11 cellular contexts compared by ENCODE assay signal in genomic region chr1:110390096-110390495, GRCh38. TPM values are rescaled to one million over a fixed set of nuclear protein-coding genes. Genes with fewer than 3 reads are reported as not detected.
A peak's percentile ranks its signal among the peaks of the same experiment; 100 is the strongest.
DNase-seq lines count a peak whose midpoint lies in the region; ATAC-seq, FAIRE-seq and TF ChIP-seq lines count a peak whose summit lies in the region.
"Had no signal": no experiment of that assay in that cellular context is flagged by ENCODE, and none has a peak within 500 bp of the region (broad histone marks: within the 10 kb centered on the region; RNA-seq: fewer than 3 reads in every experiment).

No MANE protein-coding gene starts in this region.

- H3K9me2 ChIP-seq in SK-N-SH, result no peaks in the 10 kb centered on the region

- no peaks in the 10 kb centered on the region for H3K79me2 ChIP-seq in SK-N-SH (ENCODE audit: insufficient read depth)

- TF ChIP-seq CTCF in AG09309 (IDR thresholded peaks at IDR 0.05; ENCODE audit: control insufficient read depth, insufficient read depth, low read depth, low read length, missing control alignments), result no peak
- no peak for TF ChIP-seq CTCF in SK-N-SH (IDR thresholded peaks at IDR 0.05)
- TF ChIP-seq CTCF in gastroesophageal sphincter (IDR thresholded peaks at IDR 0.05), result no peak
- no peak for TF ChIP-seq CTCF in pancreas (IDR thresholded peaks at IDR 0.05)

- H3K4me1 ChIP-seq in SK-N-SH (ENCODE audit: control insufficient read depth in 1 of 2, insufficient read depth in 2 of 2, low read depth in 1 of 2, low read length in 1 of 2) (peaks cover 5 to 6% of the 10 kb centered on the region in 2 experiments; a peak in 1 of 4 replicates), gastroesophageal sphincter (peaks cover 3 to 34% (median 5%) of the 10 kb centered on the region in 3 donors), pancreas (peaks cover 0 to 3% (median 0%) of the 10 kb centered on the region in 3 donors)
- H3K4me1 ChIP-seq: body of pancreas had no signal

- intact Hi-C loops in pancreas (cut with DNase I), result no loop called here

- H2AFZ ChIP-seq in SK-N-SH (ENCODE audit: low read depth), result no peak overlapping the region

- TF ChIP-seq EP300 in SK-N-SH (IDR thresholded peaks at IDR 0.05; ENCODE audit: borderline replicate concordance in 1 of 2, low read depth in 1 of 2, low read length in 1 of 2) (no peak), gastroesophageal sphincter (IDR thresholded peaks at IDR 0.05) (no peak)

- H3K4me3 ChIP-seq in AG09309 (ENCODE audit: control insufficient read depth, low read depth, low read length) (peak overlapping the region; percentile 43), SK-N-SH (ENCODE audit: low read depth in 2 of 2, low read length in 1 of 2) (peak overlapping the region in 1 of 2 experiments; percentile 8; a peak in 1 of 4 replicates), gastroesophageal sphincter (peak overlapping the region; percentile 34 to 44), pancreas (no peak overlapping the region)
- H3K4me3 ChIP-seq: body of pancreas had no signal

- POLR2A ChIA-PET in SK-N-SH (lab: Yijun Ruan, JAX), result no interaction called here

- H4K20me1 ChIP-seq in SK-N-SH (ENCODE audit: insufficient read depth), result no peaks in the 10 kb centered on the region

- H3K36me3 ChIP-seq in SK-N-SH (replicated peaks in 1 of 2; ENCODE audit: control insufficient read depth in 1 of 2, insufficient read depth in 2 of 2, low read length in 1 of 2), result peaks cover 0 to 7% of the 10 kb centered on the region in 2 experiments
- peaks cover 0 to 40% of the 10 kb centered on the region in 2 donors for H3K36me3 ChIP-seq in gastroesophageal sphincter
- no peaks in the 10 kb centered on the region for H3K36me3 ChIP-seq in pancreas

- CTCF ChIA-PET in SK-N-SH (lab: Yijun Ruan, JAX), result interaction anchor here (1.1 kb wide), 1 partner anchor 193 kb away, joined by 3 read pairs; no protein-coding TSS in a partner anchor

- H3K27me3 ChIP-seq in SK-N-SH (ENCODE audit: insufficient read depth) (no peaks in the 10 kb centered on the region), gastroesophageal sphincter (no peaks in the 10 kb centered on the region), pancreas (no peaks in the 10 kb centered on the region)
- H3K27me3 ChIP-seq: body of pancreas had no signal

- no peak for TF ChIP-seq POLR2A in gastroesophageal sphincter (IDR thresholded peaks at IDR 0.05)

- DNase-seq in AG09309 (ENCODE audit: low read depth) (no peak), SK-N-SH (no peak), pancreas (no peak), NCI-H2081 (lab: John Stamatoyannopoulos, UW) (no peak)
- DNase-seq: posterior cingulate gyrus, T1000 had no signal

- H3K27ac ChIP-seq in SK-N-SH (ENCODE audit: low read depth in 2 of 2, low read length in 1 of 2) (peak overlapping the region; percentile 23 to 53; a peak in 1 of 4 replicates), gastroesophageal sphincter (peak overlapping the region; percentile 68 to 77 (median 76)), pancreas (no peak overlapping the region)
- H3K27ac ChIP-seq: body of pancreas had no signal

- H3K9me3 ChIP-seq in SK-N-SH (no peaks in the 10 kb centered on the region), gastroesophageal sphincter (no peaks in the 10 kb centered on the region), pancreas (no peaks in the 10 kb centered on the region)
- H3K9me3 ChIP-seq: body of pancreas had no signal

- no peak overlapping the region for H3K9ac ChIP-seq in SK-N-SH

- H3F3A ChIP-seq in SK-N-SH (replicated peaks; ENCODE audit: insufficient read depth), result peaks cover 22% of the 10 kb centered on the region

- ATAC-seq in gastroesophageal sphincter, result peak; percentile 88
- ATAC-seq in pancreas, result peak in 3 of 4 donors; percentile 44 to 59 (median 56)
- ATAC-seq in GM19455 (IDR thresholded peaks at IDR 0.05; ENCODE audit: unreplicated experiment), result no peak
- no peak for ATAC-seq in GM18519 (IDR thresholded peaks at IDR 0.05; ENCODE audit: low FRiP score, unreplicated experiment)
- no peak for ATAC-seq in GM19035 (IDR thresholded peaks at IDR 0.05; ENCODE audit: unreplicated experiment)
- ATAC-seq: body of pancreas had no signal

- TF ChIP-seq RAD21 in SK-N-SH (IDR thresholded peaks at IDR 0.05; ENCODE audit: low read length), result no peak

- no peak for FAIRE-seq in pancreas (lab: Jason Lieb, UNC)

- 74% methylated on average over 6 of the region's 6 CpGs for WGBS in SK-N-SH (ENCODE audit: low lambda C conversion rate)
- 39 to 50% methylated on average over 6 of the region's 6 CpGs for WGBS in gastroesophageal sphincter (ENCODE audit: low coverage in 1 of 2), 2 donors
- WGBS in pancreas, 2 donors, result 80% methylated on average over 6 of the region's 6 CpGs

- H3K4me2 ChIP-seq in SK-N-SH, result 0 out of 2 replicates have a peak overlapping the region, but pooled peaks have one; percentile 21

TF ChIP-seq in SK-N-SH, 30 proteins besides CTCF, POLR2A, EP300 and RAD21:
- TF ChIP-seq FOSL2 (IDR thresholded peaks at IDR 0.05; ENCODE audit: borderline replicate concordance, low read depth) (no peak), RCOR1 (IDR thresholded peaks at IDR 0.05; ENCODE audit: low read length) (no peak), PBX3 (IDR thresholded peaks at IDR 0.05) (no peak), ZBTB33 (IDR thresholded peaks at IDR 0.05; ENCODE audit: borderline replicate concordance, low read depth) (no peak), MEF2A (IDR thresholded peaks at IDR 0.05; ENCODE audit: borderline replicate concordance, low read depth) (no peak), FOXJ3 (CRISPR knock-in tag; IDR thresholded peaks at IDR 0.05) (no peak), YY1 (IDR thresholded peaks at IDR 0.05; ENCODE audit: low read depth) (no peak), NFIC (IDR thresholded peaks at IDR 0.05; ENCODE audit: borderline replicate concordance) (no peak), JUND (IDR thresholded peaks at IDR 0.05) (no peak)
- TF ChIP-seq, protein P1, sequence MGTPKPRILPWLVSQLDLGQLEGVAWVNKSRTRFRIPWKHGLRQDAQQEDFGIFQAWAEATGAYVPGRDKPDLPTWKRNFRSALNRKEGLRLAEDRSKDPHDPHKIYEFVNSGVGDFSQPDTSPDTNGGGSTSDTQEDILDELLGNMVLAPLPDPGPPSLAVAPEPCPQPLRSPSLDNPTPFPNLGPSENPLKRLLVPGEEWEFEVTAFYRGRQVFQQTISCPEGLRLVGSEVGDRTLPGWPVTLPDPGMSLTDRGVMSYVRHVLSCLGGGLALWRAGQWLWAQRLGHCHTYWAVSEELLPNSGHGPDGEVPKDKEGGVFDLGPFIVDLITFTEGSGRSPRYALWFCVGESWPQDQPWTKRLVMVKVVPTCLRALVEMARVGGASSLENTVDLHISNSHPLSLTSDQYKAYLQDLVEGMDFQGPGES (IDR thresholded peaks at IDR 0.05; ENCODE audit: low read depth, low read length), result no peak
- TF ChIP-seq, protein P2, sequence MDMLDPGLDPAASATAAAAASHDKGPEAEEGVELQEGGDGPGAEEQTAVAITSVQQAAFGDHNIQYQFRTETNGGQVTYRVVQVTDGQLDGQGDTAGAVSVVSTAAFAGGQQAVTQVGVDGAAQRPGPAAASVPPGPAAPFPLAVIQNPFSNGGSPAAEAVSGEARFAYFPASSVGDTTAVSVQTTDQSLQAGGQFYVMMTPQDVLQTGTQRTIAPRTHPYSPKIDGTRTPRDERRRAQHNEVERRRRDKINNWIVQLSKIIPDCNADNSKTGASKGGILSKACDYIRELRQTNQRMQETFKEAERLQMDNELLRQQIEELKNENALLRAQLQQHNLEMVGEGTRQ (IDR thresholded peaks at IDR 0.05; ENCODE audit: borderline replicate concordance, low read depth, low read length), result no peak

RNA-seq across cellular contexts. Expression of gene SLC16A4, which starts 0.7 kb away (rescaled TPM):
- polyA plus RNA-seq in SK-N-SH (2012; rRNA removed) (3.0 and 5.2 TPM in 2 replicates), pancreas (under 1 TPM; 0.52 to 0.53 TPM)
- 5.5 and 5.8 TPM in 2 replicates for polyA plus RNA-seq in SK-N-SH (2012; cell fraction: cytosol; rRNA removed)
- 1.4 and 3.2 TPM in 2 replicates for polyA plus RNA-seq in SK-N-SH (2012; cell fraction: nucleus; rRNA removed)
- total RNA-seq in gastroesophageal sphincter (10 to 100 TPM; 10.5 to 16.9 (median 15.2) TPM), pancreas (1 to 10 TPM in 2 of 6 donors, under 1 TPM in 4; 0.32 to 1.8 (median 0.71) TPM)

RNA-seq across cellular contexts. Expression of gene LAMTOR5, which starts 17.4 kb away (rescaled TPM):
- polyA plus RNA-seq in SK-N-SH (2012; rRNA removed) (442 and 636 TPM in 2 replicates), pancreas (100 to 1,000 TPM; 107 to 159 TPM)
- polyA plus RNA-seq in SK-N-SH (2012; cell fraction: cytosol; rRNA removed), result 477 and 520 TPM in 2 replicates
- polyA plus RNA-seq in SK-N-SH (2012; cell fraction: nucleus; rRNA removed), result 159 and 164 TPM in 2 replicates
- total RNA-seq in gastroesophageal sphincter (100 to 1,000 TPM in 2 of 4 donors, 10 to 100 TPM in 2; 72.5 to 126 (median 101) TPM), pancreas (10 to 100 TPM; 29.0 to 63.9 (median 36.8) TPM)

RNA-seq across cellular contexts. Expression of gene RBM15, which starts 50.9 kb away (rescaled TPM):
- polyA plus RNA-seq in SK-N-SH (2012; rRNA removed) (3.8 and 4.7 TPM in 2 replicates), pancreas (1 to 10 TPM; 1.6 to 6.6 TPM)
- 2.6 and 3.5 TPM in 2 replicates for polyA plus RNA-seq in SK-N-SH (2012; cell fraction: cytosol; rRNA removed)
- polyA plus RNA-seq in SK-N-SH (2012; cell fraction: nucleus; rRNA removed), result 6.0 and 7.0 TPM in 2 replicates
- total RNA-seq in gastroesophageal sphincter (10 to 100 TPM; 16.7 to 36.9 (median 30.2) TPM), pancreas (10 to 100 TPM in 1 of 6 donors, 1 to 10 TPM in 5; 6.9 to 14.2 (median 8.5) TPM)

Comparison
In these comparisons a context has a peak if more than half of its experiments do, and no peak if none do; other contexts are left out.
1. H3K4me3 ChIP-seq: peak in AG09309 (single experiment) and gastroesophageal sphincter (2 of 2); none in pancreas (0 of 4).
2. H3K27ac ChIP-seq: peak in SK-N-SH (2 of 2) and gastroesophageal sphincter (4 of 4); none in pancreas (0 of 4).
3. ATAC-seq: peak in gastroesophageal sphincter (single experiment) and pancreas (3 of 4); none in GM19455 (single experiment), GM18519 (single experiment) and GM19035 (single experiment).
4. RNA of gene SLC16A4, which starts 0.7 kb away (total RNA-seq): 10.5 to 16.9 TPM in gastroesophageal sphincter; 0.32 to 1.8 TPM in pancreas; every median in the first group is over 4 times any median in the second.